In the genomic region with DNA sequence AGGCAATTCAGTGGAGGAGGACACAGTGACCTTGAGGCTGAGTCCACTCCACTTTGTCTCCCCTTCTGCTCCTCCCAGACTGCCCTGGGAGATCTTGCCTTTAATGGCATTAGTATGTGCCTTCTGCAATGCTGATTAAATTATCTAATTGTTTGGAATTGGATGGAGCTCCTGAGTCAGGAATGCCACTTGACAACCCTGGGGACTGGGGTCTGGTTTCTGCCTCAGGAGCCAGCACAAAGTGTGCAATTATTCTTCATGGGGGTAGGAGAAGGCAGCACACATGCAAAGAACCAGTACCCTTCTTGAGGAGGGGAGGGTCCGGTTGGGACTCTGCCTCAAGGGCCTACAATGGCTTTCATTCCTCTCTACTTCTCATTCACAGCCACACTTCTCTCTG, we compare ENCODE assay signal across 1 cellular context.
TF ChIP-seq lines count a peak whose summit lies in the region.

No MANE protein-coding gene starts in this region.

TF ChIP-seq in SK-N-SH, 30 proteins besides CTCF, POLR2A, EP300 and RAD21 (continued from another document):
- TF ChIP-seq, protein P1, sequence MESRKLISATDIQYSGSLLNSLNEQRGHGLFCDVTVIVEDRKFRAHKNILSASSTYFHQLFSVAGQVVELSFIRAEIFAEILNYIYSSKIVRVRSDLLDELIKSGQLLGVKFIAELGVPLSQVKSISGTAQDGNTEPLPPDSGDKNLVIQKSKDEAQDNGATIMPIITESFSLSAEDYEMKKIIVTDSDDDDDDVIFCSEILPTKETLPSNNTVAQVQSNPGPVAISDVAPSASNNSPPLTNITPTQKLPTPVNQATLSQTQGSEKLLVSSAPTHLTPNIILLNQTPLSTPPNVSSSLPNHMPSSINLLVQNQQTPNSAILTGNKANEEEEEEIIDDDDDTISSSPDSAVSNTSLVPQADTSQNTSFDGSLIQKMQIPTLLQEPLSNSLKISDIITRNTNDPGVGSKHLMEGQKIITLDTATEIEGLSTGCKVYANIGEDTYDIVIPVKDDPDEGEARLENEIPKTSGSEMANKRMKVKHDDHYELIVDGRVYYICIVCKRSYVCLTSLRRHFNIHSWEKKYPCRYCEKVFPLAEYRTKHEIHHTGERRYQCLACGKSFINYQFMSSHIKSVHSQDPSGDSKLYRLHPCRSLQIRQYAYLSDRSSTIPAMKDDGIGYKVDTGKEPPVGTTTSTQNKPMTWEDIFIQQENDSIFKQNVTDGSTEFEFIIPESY (IDR thresholded peaks at IDR 0.05; ENCODE audit: borderline replicate concordance, low read depth), result no peak
- no peak for TF ChIP-seq CHD2 (IDR thresholded peaks at IDR 0.05; ENCODE audit: low read length, partially characterized antibody)
